5 cellular contexts compared by ENCODE assay signal in the genomic region with DNA sequence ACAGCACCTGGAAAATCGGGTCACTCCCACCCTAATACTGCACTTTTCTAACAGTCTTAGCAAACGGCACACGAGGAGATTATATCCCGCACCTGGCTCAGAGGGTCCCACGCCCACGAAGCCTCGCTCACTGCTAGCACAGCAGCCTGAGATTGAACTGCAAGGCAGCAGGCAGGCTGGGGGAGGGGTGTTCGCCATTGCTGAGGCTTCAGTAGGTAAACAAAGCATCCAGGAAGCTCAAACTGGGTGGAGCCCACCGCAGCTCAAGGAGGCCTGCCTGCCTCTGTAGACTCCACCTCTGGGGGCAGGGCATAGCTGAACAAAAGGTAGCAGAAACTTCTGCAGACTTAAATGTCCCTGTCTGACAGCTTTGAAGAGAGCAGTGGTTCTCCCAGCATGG. TPM values are rescaled to one million over a fixed set of nuclear protein-coding genes. Genes with fewer than 3 reads are reported as not detected.
"Had no signal": no experiment of that assay in that cellular context is flagged by ENCODE, and none has a peak within 500 bp of the region (broad histone marks: within the 10 kb centered on the region; RNA-seq: fewer than 3 reads in every experiment).

No MANE protein-coding gene starts in this region.

RNA-seq across cellular contexts. Expression of a gene that starts 47.5 kb away (rescaled TPM):
- total RNA-seq: natural killer cell treated with Interleukin-12 subunit alpha and Interleukin-12 subunit beta and Interleukin-15 and Interleukin-18, amount 100 ng/mL, for 72 hours; neural crest cell; osteocyte; pulmonary artery endothelial cell; smooth muscle cell had no signal
- polyA plus RNA-seq: smooth muscle cell had no signal
